ENCODE assay signal across 1 cellular context in the genomic region with DNA sequence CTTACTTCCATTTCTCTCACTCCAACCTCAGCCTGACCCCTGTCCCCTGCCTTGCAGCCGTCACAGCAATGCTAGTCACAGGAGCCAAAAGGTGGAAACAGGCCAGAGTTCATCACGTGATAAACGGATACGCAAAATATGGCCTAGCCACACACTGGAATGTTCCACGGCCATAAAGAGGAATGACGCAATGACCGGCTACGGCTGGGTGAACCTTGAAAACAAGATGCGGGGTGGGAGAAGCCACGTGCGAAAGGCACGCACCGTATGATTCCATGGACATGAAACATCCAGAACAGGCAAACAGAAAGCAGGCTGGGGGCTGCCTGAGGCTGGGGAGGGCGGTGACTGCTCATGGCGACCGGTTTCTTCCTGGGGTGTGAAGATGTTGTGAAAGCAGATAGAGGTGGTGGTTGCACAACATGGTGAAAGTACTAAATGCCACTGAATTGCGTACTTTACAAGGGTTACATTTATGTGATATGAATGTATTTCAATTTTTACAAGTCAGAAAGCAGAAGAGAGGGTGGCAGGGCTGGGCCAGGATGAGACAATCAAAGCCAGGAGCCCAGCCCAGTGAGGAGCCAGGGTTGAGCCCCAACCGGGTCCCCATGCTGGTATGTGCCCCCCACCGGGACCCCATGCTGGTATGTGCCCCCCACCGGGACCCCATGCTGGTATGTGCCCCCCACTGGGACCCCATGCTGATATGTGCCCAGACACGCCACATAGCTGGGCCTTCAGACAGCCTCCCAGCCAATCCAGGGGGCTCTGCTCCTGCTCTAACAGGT.
TF ChIP-seq lines count a peak whose summit lies in the region.

No MANE protein-coding gene starts in this region.

TF ChIP-seq in K562, 482 proteins besides CTCF, POLR2A, EP300 and RAD21 (continued from another document and continues in another):
- TF ChIP-seq, protein P1, sequence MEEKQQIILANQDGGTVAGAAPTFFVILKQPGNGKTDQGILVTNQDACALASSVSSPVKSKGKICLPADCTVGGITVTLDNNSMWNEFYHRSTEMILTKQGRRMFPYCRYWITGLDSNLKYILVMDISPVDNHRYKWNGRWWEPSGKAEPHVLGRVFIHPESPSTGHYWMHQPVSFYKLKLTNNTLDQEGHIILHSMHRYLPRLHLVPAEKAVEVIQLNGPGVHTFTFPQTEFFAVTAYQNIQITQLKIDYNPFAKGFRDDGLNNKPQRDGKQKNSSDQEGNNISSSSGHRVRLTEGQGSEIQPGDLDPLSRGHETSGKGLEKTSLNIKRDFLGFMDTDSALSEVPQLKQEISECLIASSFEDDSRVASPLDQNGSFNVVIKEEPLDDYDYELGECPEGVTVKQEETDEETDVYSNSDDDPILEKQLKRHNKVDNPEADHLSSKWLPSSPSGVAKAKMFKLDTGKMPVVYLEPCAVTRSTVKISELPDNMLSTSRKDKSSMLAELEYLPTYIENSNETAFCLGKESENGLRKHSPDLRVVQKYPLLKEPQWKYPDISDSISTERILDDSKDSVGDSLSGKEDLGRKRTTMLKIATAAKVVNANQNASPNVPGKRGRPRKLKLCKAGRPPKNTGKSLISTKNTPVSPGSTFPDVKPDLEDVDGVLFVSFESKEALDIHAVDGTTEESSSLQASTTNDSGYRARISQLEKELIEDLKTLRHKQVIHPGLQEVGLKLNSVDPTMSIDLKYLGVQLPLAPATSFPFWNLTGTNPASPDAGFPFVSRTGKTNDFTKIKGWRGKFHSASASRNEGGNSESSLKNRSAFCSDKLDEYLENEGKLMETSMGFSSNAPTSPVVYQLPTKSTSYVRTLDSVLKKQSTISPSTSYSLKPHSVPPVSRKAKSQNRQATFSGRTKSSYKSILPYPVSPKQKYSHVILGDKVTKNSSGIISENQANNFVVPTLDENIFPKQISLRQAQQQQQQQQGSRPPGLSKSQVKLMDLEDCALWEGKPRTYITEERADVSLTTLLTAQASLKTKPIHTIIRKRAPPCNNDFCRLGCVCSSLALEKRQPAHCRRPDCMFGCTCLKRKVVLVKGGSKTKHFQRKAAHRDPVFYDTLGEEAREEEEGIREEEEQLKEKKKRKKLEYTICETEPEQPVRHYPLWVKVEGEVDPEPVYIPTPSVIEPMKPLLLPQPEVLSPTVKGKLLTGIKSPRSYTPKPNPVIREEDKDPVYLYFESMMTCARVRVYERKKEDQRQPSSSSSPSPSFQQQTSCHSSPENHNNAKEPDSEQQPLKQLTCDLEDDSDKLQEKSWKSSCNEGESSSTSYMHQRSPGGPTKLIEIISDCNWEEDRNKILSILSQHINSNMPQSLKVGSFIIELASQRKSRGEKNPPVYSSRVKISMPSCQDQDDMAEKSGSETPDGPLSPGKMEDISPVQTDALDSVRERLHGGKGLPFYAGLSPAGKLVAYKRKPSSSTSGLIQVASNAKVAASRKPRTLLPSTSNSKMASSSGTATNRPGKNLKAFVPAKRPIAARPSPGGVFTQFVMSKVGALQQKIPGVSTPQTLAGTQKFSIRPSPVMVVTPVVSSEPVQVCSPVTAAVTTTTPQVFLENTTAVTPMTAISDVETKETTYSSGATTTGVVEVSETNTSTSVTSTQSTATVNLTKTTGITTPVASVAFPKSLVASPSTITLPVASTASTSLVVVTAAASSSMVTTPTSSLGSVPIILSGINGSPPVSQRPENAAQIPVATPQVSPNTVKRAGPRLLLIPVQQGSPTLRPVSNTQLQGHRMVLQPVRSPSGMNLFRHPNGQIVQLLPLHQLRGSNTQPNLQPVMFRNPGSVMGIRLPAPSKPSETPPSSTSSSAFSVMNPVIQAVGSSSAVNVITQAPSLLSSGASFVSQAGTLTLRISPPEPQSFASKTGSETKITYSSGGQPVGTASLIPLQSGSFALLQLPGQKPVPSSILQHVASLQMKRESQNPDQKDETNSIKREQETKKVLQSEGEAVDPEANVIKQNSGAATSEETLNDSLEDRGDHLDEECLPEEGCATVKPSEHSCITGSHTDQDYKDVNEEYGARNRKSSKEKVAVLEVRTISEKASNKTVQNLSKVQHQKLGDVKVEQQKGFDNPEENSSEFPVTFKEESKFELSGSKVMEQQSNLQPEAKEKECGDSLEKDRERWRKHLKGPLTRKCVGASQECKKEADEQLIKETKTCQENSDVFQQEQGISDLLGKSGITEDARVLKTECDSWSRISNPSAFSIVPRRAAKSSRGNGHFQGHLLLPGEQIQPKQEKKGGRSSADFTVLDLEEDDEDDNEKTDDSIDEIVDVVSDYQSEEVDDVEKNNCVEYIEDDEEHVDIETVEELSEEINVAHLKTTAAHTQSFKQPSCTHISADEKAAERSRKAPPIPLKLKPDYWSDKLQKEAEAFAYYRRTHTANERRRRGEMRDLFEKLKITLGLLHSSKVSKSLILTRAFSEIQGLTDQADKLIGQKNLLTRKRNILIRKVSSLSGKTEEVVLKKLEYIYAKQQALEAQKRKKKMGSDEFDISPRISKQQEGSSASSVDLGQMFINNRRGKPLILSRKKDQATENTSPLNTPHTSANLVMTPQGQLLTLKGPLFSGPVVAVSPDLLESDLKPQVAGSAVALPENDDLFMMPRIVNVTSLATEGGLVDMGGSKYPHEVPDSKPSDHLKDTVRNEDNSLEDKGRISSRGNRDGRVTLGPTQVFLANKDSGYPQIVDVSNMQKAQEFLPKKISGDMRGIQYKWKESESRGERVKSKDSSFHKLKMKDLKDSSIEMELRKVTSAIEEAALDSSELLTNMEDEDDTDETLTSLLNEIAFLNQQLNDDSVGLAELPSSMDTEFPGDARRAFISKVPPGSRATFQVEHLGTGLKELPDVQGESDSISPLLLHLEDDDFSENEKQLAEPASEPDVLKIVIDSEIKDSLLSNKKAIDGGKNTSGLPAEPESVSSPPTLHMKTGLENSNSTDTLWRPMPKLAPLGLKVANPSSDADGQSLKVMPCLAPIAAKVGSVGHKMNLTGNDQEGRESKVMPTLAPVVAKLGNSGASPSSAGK (IDR thresholded peaks at IDR 0.05), result peak; percentile 45; the same call in 1 of the 2 replicates
- TF ChIP-seq MYNN (IDR thresholded peaks at IDR 0.05) (no peak), MYNN (CRISPR knock-in tag; IDR thresholded peaks at IDR 0.05) (no peak), RAD51 (IDR thresholded peaks at IDR 0.05; ENCODE audit: borderline replicate concordance, low read depth) (peak; percentile 84), TRIM24 (IDR thresholded peaks at IDR 0.05) (peak in 1 of 2 experiments; percentile 23; a peak in 1 of 4 replicates), CCNT2 (IDR thresholded peaks at IDR 0.05; ENCODE audit: borderline replicate concordance, extremely low read depth, insufficient read length, low read depth, low read length) (no peak), HSF4 (CRISPR knock-in tag; IDR thresholded peaks at IDR 0.05; ENCODE audit: borderline replicate concordance) (no peak), SREBF2 (CRISPR knock-in tag; IDR thresholded peaks at IDR 0.05) (no peak), CEBPG (CRISPR knock-in tag; IDR thresholded peaks at IDR 0.05) (peak; percentile 84), CEBPG (tag; conservative IDR thresholded peaks at IDR 0.05 in 1 of 2, IDR thresholded peaks at IDR 0.05 in 1 of 2) (peak; percentile 88 to 92), CXXC5 (CRISPR knock-in tag; IDR thresholded peaks at IDR 0.05) (peak; percentile 54; the same call in 1 of the 2 replicates), ZNF165 (CRISPR knock-in tag; IDR thresholded peaks at IDR 0.05; ENCODE audit: borderline replicate concordance) (0 out of 2 replicates have a peak, but pooled peaks have one; percentile 36), ZNF707 (CRISPR knock-in tag; conservative IDR thresholded peaks at IDR 0.05) (no peak), ZNF239 (CRISPR knock-in tag; IDR thresholded peaks at IDR 0.05) (no peak), ZKSCAN3 (CRISPR knock-in tag; IDR thresholded peaks at IDR 0.05) (no peak), SMAD4 (CRISPR knock-in tag; conservative IDR thresholded peaks at IDR 0.05) (peak; percentile 43), GABPA (tag; conservative IDR thresholded peaks at IDR 0.05; ENCODE audit: low read depth) (0 out of 2 replicates have a peak, but pooled peaks have one; percentile 32), CEBPB (tag; IDR thresholded peaks at IDR 0.05) (peak; percentile 93), HNRNPK (IDR thresholded peaks at IDR 0.05; ENCODE audit: low read depth, low read length, poor library complexity, severe bottlenecking) (no peak), TEAD4 (IDR thresholded peaks at IDR 0.05; ENCODE audit: low read length) (peak; percentile 24; the same call in 1 of the 2 replicates), TEAD4 (CRISPR knock-in tag; IDR thresholded peaks at IDR 0.05; ENCODE audit: borderline replicate concordance) (no peak), JUND (IDR thresholded peaks at IDR 0.05; ENCODE audit: borderline replicate concordance, low read depth, low read length) (no peak), JUND (tag; IDR thresholded peaks at IDR 0.05; ENCODE audit: borderline replicate concordance, low read depth, low read length) (0 out of 3 replicates have a peak, but pooled peaks have one; percentile 22), POLR2B (IDR thresholded peaks at IDR 0.05; ENCODE audit: low read depth, partially characterized antibody) (no peak), NR2C2 (CRISPR knock-in tag; IDR thresholded peaks at IDR 0.05) (no peak), NR2C2 (tag; IDR thresholded peaks at IDR 0.05) (peak; percentile 70; the same call in 1 of the 2 replicates), SNIP1 (IDR thresholded peaks at IDR 0.05; ENCODE audit: low read depth) (no peak), HDAC8 (tag; IDR thresholded peaks at IDR 0.05) (no peak), HDAC1 (IDR thresholded peaks at IDR 0.05) (no peak), BACH1 (tag; IDR thresholded peaks at IDR 0.05) (no peak), BHLHE40 (IDR thresholded peaks at IDR 0.05; ENCODE audit: low read length) (peak; percentile 31; the same call in 1 of the 2 replicates), L3MBTL2 (IDR thresholded peaks at IDR 0.05) (peak; percentile 79), RFX5 (IDR thresholded peaks at IDR 0.05; ENCODE audit: low read depth, low read length) (no peak), ZNF76 (CRISPR knock-in tag; IDR thresholded peaks at IDR 0.05; ENCODE audit: borderline replicate concordance) (0 out of 2 replicates have a peak, but pooled peaks have one; percentile 48)
- TF ChIP-seq, protein P2, sequence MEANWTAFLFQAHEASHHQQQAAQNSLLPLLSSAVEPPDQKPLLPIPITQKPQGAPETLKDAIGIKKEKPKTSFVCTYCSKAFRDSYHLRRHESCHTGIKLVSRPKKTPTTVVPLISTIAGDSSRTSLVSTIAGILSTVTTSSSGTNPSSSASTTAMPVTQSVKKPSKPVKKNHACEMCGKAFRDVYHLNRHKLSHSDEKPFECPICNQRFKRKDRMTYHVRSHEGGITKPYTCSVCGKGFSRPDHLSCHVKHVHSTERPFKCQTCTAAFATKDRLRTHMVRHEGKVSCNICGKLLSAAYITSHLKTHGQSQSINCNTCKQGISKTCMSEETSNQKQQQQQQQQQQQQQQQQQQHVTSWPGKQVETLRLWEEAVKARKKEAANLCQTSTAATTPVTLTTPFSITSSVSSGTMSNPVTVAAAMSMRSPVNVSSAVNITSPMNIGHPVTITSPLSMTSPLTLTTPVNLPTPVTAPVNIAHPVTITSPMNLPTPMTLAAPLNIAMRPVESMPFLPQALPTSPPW (CRISPR knock-in tag; IDR thresholded peaks at IDR 0.05), result no peak
- TF ChIP-seq, protein P3, sequence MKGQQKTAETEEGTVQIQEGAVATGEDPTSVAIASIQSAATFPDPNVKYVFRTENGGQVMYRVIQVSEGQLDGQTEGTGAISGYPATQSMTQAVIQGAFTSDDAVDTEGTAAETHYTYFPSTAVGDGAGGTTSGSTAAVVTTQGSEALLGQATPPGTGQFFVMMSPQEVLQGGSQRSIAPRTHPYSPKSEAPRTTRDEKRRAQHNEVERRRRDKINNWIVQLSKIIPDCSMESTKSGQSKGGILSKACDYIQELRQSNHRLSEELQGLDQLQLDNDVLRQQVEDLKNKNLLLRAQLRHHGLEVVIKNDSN (CRISPR knock-in tag; IDR thresholded peaks at IDR 0.05), result peak; percentile 76
- TF ChIP-seq, protein P4, sequence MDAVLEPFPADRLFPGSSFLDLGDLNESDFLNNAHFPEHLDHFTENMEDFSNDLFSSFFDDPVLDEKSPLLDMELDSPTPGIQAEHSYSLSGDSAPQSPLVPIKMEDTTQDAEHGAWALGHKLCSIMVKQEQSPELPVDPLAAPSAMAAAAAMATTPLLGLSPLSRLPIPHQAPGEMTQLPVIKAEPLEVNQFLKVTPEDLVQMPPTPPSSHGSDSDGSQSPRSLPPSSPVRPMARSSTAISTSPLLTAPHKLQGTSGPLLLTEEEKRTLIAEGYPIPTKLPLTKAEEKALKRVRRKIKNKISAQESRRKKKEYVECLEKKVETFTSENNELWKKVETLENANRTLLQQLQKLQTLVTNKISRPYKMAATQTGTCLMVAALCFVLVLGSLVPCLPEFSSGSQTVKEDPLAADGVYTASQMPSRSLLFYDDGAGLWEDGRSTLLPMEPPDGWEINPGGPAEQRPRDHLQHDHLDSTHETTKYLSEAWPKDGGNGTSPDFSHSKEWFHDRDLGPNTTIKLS (IDR thresholded peaks at IDR 0.05; ENCODE audit: borderline replicate concordance, low read depth), result no peak
- TF ChIP-seq, protein P5, sequence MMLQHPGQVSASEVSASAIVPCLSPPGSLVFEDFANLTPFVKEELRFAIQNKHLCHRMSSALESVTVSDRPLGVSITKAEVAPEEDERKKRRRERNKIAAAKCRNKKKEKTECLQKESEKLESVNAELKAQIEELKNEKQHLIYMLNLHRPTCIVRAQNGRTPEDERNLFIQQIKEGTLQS (IDR thresholded peaks at IDR 0.05), result peak; percentile 86
- TF ChIP-seq, protein P5 (CRISPR knock-in tag; conservative IDR thresholded peaks at IDR 0.05), result no peak
- TF ChIP-seq, protein P6, sequence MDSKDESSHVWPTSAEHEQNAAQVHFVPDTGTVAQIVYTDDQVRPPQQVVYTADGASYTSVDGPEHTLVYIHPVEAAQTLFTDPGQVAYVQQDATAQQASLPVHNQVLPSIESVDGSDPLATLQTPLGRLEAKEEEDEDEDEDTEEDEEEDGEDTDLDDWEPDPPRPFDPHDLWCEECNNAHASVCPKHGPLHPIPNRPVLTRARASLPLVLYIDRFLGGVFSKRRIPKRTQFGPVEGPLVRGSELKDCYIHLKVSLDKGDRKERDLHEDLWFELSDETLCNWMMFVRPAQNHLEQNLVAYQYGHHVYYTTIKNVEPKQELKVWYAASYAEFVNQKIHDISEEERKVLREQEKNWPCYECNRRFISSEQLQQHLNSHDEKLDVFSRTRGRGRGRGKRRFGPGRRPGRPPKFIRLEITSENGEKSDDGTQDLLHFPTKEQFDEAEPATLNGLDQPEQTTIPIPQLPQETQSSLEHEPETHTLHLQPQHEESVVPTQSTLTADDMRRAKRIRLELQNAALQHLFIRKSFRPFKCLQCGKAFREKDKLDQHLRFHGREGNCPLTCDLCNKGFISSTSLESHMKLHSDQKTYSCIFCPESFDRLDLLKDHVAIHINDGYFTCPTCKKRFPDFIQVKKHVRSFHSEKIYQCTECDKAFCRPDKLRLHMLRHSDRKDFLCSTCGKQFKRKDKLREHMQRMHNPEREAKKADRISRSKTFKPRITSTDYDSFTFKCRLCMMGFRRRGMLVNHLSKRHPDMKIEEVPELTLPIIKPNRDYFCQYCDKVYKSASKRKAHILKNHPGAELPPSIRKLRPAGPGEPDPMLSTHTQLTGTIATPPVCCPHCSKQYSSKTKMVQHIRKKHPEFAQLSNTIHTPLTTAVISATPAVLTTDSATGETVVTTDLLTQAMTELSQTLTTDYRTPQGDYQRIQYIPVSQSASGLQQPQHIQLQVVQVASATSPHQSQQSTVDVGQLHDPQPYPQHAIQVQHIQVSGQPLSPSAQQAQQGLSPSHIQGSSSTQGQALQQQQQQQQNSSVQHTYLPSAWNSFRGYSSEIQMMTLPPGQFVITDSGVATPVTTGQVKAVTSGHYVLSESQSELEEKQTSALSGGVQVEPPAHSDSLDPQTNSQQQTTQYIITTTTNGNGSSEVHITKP (IDR thresholded peaks at IDR 0.05; ENCODE audit: partially characterized antibody), result peak; percentile 27
